In the genomic region with DNA sequence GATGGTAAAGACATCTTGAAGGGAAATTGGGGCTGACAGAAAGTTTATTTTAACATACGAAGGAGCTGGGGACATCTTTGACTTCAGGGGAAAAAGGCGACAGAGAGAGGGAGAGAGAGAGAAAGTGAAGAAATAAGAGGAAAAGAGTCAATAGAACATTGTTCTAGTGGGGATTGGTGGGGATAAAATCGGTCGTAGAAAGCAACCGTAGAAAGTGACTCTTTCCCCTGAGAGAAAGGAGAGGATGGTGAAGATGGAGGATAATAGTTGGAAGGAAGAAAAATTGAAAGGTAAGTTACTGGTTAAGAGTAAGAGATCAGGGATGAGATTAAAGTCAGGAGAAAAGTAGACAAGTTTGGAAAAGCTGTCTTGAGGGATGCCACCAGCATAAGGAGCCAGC, we compare ENCODE assay signal across 6 cellular contexts.
"Had no signal": no experiment of that assay in that cellular context is flagged by ENCODE, and none has a peak within 500 bp of the region (broad histone marks: within the 10 kb centered on the region; RNA-seq: fewer than 3 reads in every experiment).

No MANE protein-coding gene starts in this region.

- H3K4me3 ChIP-seq: K562 had no signal

- DNase-seq: IMR-90, KBM-7, KG1 had no signal

- H3K27ac ChIP-seq: HL-60, KMS-11 had no signal
